ENCODE assay signal across 8 cellular contexts in the genomic region with DNA sequence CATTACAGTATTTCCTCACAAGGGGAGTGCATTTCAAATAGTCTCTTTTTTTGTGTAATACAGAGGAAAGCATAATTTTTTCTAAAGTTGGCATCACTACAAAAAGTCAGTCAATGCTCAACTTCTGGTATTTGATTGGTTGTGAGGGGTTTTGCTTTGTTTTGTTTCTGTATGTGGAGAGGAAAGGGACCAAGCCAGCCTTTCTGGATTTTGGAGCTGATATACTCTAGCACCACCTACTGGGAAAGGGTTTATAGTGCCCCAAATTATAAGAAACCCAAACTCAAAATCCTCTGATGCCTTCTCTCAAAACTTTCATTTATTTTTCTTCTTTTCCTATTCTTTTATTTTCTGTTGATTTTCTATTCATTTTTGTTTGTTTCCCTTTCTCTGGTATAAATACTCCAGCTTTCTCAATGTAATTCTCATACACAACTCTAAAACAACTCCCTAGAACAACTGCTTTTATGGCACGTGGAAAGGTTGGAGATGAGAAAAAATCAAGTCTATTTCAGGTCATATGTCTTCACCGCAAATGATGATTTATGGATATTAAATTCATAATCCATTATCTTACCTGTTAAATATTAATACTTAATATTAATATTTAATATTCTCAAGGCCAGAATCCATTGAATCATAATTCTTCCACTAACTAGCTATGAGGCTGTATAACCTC.
DNase-seq lines count a peak whose midpoint lies in the region; FAIRE-seq and TF ChIP-seq lines count a peak whose summit lies in the region.

No MANE protein-coding gene starts in this region.

- H3K27ac ChIP-seq in RWPE1 (no peak overlapping the region), esophagus squamous epithelium (no peak overlapping the region)

- WGBS in esophagus squamous epithelium, 2 donors: 78 to 86% methylated on average over 2 of the region's 2 CpGs

- TF ChIP-seq POLR2A in esophagus squamous epithelium (IDR thresholded peaks at IDR 0.05): no peak

- no peak for FAIRE-seq in HTR-8/SVneo (lab: Jason Lieb, UNC)

- DNase-seq in A172 (ENCODE audit: low spot score) (peak; percentile 32), HTR-8/SVneo (ENCODE audit: insufficient read length, low spot score) (peak; percentile 11), RWPE1 (ENCODE audit: low spot score) (peak; percentile 57), esophagus squamous epithelium (lab: John Stamatoyannopoulos, UW) (no peak), non-pigmented ciliary epithelial cell (ENCODE audit: low read depth) (peak; percentile 20), activated gamma-delta T cell treated with Interleukin-2 at 50 U/mL for 16 hours (no peak)
- DNase-seq in activated naive CD4-positive, alpha-beta T cell treated with Interleukin-2 at 50 U/mL for 16 hours: no peak

- TF ChIP-seq CTCF in GM12873 (IDR thresholded peaks at IDR 0.05; ENCODE audit: insufficient read depth, low read depth, low read length, missing control alignments): peak; percentile 85
- peak; percentile 83 for TF ChIP-seq CTCF in RWPE1 (conservative IDR thresholded peaks at IDR 0.05; ENCODE audit: low read depth)
- TF ChIP-seq CTCF in esophagus squamous epithelium (IDR thresholded peaks at IDR 0.05): peak in 5 of 6 experiments; percentile 62 to 80 (median 73)

- CTCF ChIA-PET in RWPE1 (lab: Yijun Ruan, JAX): interaction anchor here (0.5 to 2.9 kb wide), 17 partner anchors 8 to 1486 kb away, joined by 3 to 12 read pairs (median 3); no protein-coding TSS in a partner anchor

- no peaks in the 10 kb centered on the region for H3K36me3 ChIP-seq in esophagus squamous epithelium

- POLR2A ChIA-PET in RWPE1 (lab: Yijun Ruan, JAX; ENCODE audit: low non-redundant PET): interaction anchor here (0.6 kb wide), 1 partner anchor 42 kb away, joined by 12 read pairs; no protein-coding TSS in a partner anchor

- peaks cover 4 to 21% (median 5%) of the 10 kb centered on the region in 3 donors for H3K4me1 ChIP-seq in esophagus squamous epithelium

- H3K9me3 ChIP-seq in esophagus squamous epithelium: no peaks in the 10 kb centered on the region

- intact Hi-C loops in esophagus squamous epithelium (cut with DNase I): loop anchor here (10.0 kb wide), 2 partner anchors 227 to 797 kb away; no protein-coding TSS in a partner anchor

- no peak overlapping the region for H3K4me3 ChIP-seq in esophagus squamous epithelium

- H3K27me3 ChIP-seq in esophagus squamous epithelium: no peaks in the 10 kb centered on the region

Comparison
In these comparisons a context has a peak if more than half of its experiments do, and no peak if none do; other contexts are left out.
1. DNase-seq: peak in A172 (single experiment), HTR-8/SVneo (single experiment), RWPE1 (single experiment) and non-pigmented ciliary epithelial cell (single experiment); none in esophagus squamous epithelium (single experiment), activated gamma-delta T cell treated with Interleukin-2 at 50 U/mL for 16 hours (single experiment) and activated naive CD4-positive, alpha-beta T cell treated with Interleukin-2 at 50 U/mL for 16 hours (single experiment).
2. Peak in every context shown above with its lines, with median percentiles within 50 percentile points of each other: CTCF ChIP-seq.